In genomic region chr2:68167186-68167585, GRCh38 we compare ENCODE assay signal across 20 cellular contexts.
"Had no signal": no experiment of that assay in that cellular context is flagged by ENCODE, and none has a peak within 500 bp of the region (broad histone marks: within the 10 kb centered on the region; RNA-seq: fewer than 3 reads in every experiment).

No MANE protein-coding gene starts in this region.

- H3K36me3 ChIP-seq: ovary had no signal

- H3K4me3 ChIP-seq: colonic mucosa, lower lobe of right lung, ovary, right lobe of liver, spleen had no signal

- H3K9me2 ChIP-seq: SK-N-SH had no signal

- H3K9me3 ChIP-seq: colonic mucosa, lower lobe of right lung, ovary, right lobe of liver, SK-N-SH, spleen had no signal

- H3K27me3 ChIP-seq: brain microvascular endothelial cell, colonic mucosa, ovary, right lobe of liver, spleen had no signal

- H3K9ac ChIP-seq: SK-N-SH had no signal

- DNase-seq: activated B cell treated with CpG ODN at 0.5 μM for 24 hours; activated CD4-positive, alpha-beta memory T cell treated with anti-CD3 and anti-CD28 coated beads for 36 hours; activated CD4-positive, alpha-beta T cell treated with anti-CD3 and anti-CD28 coated beads for 4 hours; activated CD8-positive, alpha-beta memory T cell treated with anti-CD3 and anti-CD28 coated beads, Interleukin-2, amount 50 U/mL, for 4 hours; activated naive CD8-positive, alpha-beta T cell treated with anti-CD3 and anti-CD28 coated beads, Interleukin-2, amount 10 ng/mL, durations not matched to agents 7 days and 5 days; anterior cingulate cortex; brain microvascular endothelial cell; central memory CD4-positive, alpha-beta T cell; colonic mucosa; foreskin melanocyte; glutamatergic neuron; hippocampal formation; lower lobe of right lung; natural killer cell; ovary; right lobe of liver; SK-N-SH; spleen; stimulated activated naive CD4-positive, alpha-beta T cell treated with Interleukin-2 at 50 U/mL for 16 hours; trophoblast cell had no signal

- H3K4me1 ChIP-seq: colonic mucosa, lower lobe of right lung, right lobe of liver had no signal

- ATAC-seq: lower lobe of right lung, natural killer cell, right lobe of liver had no signal

- H3K4me2 ChIP-seq: SK-N-SH had no signal

- H3K27ac ChIP-seq: brain microvascular endothelial cell, colonic mucosa, lower lobe of right lung, ovary, right lobe of liver, spleen had no signal
